Comparison of ENCODE assay signal across 9 cellular contexts in the genomic region with DNA sequence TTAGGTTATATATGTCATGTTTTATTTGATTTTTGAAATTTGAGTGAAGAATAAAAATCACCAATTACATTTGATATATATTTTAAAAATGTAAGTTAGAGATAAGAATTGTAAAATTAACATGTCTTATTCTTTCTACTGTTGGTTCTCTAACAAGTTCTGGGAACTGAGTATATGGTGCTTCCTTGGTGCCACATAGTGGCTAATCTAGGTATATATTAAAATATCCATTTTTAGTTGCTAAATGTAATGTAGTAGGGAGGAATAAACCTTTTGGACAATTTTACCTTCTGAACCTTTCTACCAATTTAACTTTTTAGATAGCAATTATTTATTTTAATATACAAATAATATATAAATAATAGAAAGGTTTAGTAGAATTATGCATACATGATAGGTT. TPM values are rescaled to one million over a fixed set of nuclear protein-coding genes. Genes with fewer than 3 reads are reported as not detected.
DNase-seq lines count a peak whose midpoint lies in the region; FAIRE-seq and TF ChIP-seq lines count a peak whose summit lies in the region.
"Had no signal": no experiment of that assay in that cellular context is flagged by ENCODE, and none has a peak within 500 bp of the region (broad histone marks: within the 10 kb centered on the region; RNA-seq: fewer than 3 reads in every experiment).

No MANE protein-coding gene starts in this region.

- H3K4me3 ChIP-seq in HFF-Myc (replicated peaks; ENCODE audit: low read depth, low read length) (no peak overlapping the region), brain microvascular endothelial cell (ENCODE audit: low read depth, low read length) (no peak overlapping the region), lower leg skin (ENCODE audit: low read depth, poor library complexity, severe bottlenecking) (no peak overlapping the region)
- H3K4me3 ChIP-seq: BLaER1 had no signal

- DNase-seq in NCI-H2029 (lab: John Stamatoyannopoulos, UW) = peak; percentile 13
- DNase-seq in NCI-H2029 treated with DMSO at 0.1 percent for 48 hours (lab: John Stamatoyannopoulos, UW) = no peak
- DNase-seq in HFF-Myc (ENCODE audit: extremely low read depth, low read depth) = no peak
- DNase-seq in NCI-H1694 (lab: John Stamatoyannopoulos, UW) = peak; percentile 41
- DNase-seq in brain microvascular endothelial cell = no peak
- DNase-seq in lung microvascular endothelial cell (ENCODE audit: low read depth in 2 of 2) = peak; percentile 54 to 59
- no peak for DNase-seq in GM12891 (ENCODE audit: insufficient read length, low spot score)
- no peak for DNase-seq in lower leg skin (ENCODE audit: low spot score in 2 of 2)

- no peak for FAIRE-seq in GM12891 (lab: Jason Lieb, UNC)

- intact Hi-C loops in lower leg skin (cut with DNase I; ENCODE audit: low total_unique reads) = no loop called here

- no peaks in the 10 kb centered on the region for H3K27me3 ChIP-seq in brain microvascular endothelial cell (replicated peaks)
- H3K27me3 ChIP-seq: BLaER1 had no signal

- H3K27ac ChIP-seq in brain microvascular endothelial cell = no peak overlapping the region
- H3K27ac ChIP-seq: BLaER1 had no signal

- H3K36me3 ChIP-seq in brain microvascular endothelial cell (replicated peaks) = no peaks in the 10 kb centered on the region
- H3K36me3 ChIP-seq: BLaER1 had no signal

- TF ChIP-seq POLR2A in GM12891 (IDR thresholded peaks at IDR 0.05; ENCODE audit: low read depth, low read length) (no peak), lower leg skin (IDR thresholded peaks at IDR 0.05) (no peak)

- TF ChIP-seq CTCF in HFF-Myc (IDR thresholded peaks at IDR 0.05; ENCODE audit: low read depth, low read length, missing control alignments) = peak; percentile 20
- TF ChIP-seq CTCF in brain microvascular endothelial cell (IDR thresholded peaks at IDR 0.05; ENCODE audit: low read depth, low read length, missing control alignments) = peak; percentile 20
- no peak for TF ChIP-seq CTCF in lower leg skin (IDR thresholded peaks at IDR 0.05)

- in situ Hi-C loops in brain microvascular endothelial cell (cut with HindIII; ENCODE audit: low pct_ligation_motif_present, low sequenced_read_pairs) = no loop called here

TF ChIP-seq in GM12891, 5 proteins besides CTCF, POLR2A, EP300 and RAD21:
- TF ChIP-seq PAX5 (IDR thresholded peaks at IDR 0.05; ENCODE audit: insufficient read depth, low read length, severe bottlenecking) (no peak), POU2F2 (IDR thresholded peaks at IDR 0.05; ENCODE audit: low read depth, low read length) (no peak), SPI1 (IDR thresholded peaks at IDR 0.05; ENCODE audit: low read depth, low read length) (no peak), POLR2AphosphoS5 (IDR thresholded peaks at IDR 0.05; ENCODE audit: low read depth, low read length) (no peak), TAF1 (IDR thresholded peaks at IDR 0.05; ENCODE audit: low read depth, low read length) (no peak)

RNA-seq across cellular contexts. Expression of a gene that starts 17.5 kb away (rescaled TPM):
- total RNA-seq in lung microvascular endothelial cell (0.40 and 0.44 TPM in 2 replicates), lower leg skin (1 to 10 TPM; 1.3 to 3.7 (median 3.4) TPM)
- 0.41 TPM for polyA plus RNA-seq in GM12891 (2012; ENCODE audit: low read depth, missing spikeins)

RNA-seq across cellular contexts. Expression of a gene that starts 50.9 kb away (rescaled TPM):
- total RNA-seq in lung microvascular endothelial cell (under 0.01 and 2.0 TPM in 2 replicates), lower leg skin (1 to 10 TPM; 2.7 to 7.9 (median 5.3) TPM)
- 0.05 TPM for polyA plus RNA-seq in GM12891 (2012; ENCODE audit: low read depth, missing spikeins)

RNA-seq across cellular contexts. Expression of a gene that starts 58.7 kb away (rescaled TPM):
- total RNA-seq in lung microvascular endothelial cell (not detected in 2 replicates), lower leg skin (not detected)
- polyA plus RNA-seq in GM12891 (2012; ENCODE audit: low read depth, missing spikeins) = not detected

Comparison
In these comparisons a context has a peak if more than half of its experiments do, and no peak if none do; other contexts are left out.
1. DNase-seq: peak in NCI-H2029 (single experiment), NCI-H1694 (single experiment) and lung microvascular endothelial cell (2 of 2); none in NCI-H2029 treated with DMSO at 0.1 percent for 48 hours (single experiment), HFF-Myc (single experiment), brain microvascular endothelial cell (single experiment), GM12891 (single experiment) and lower leg skin (0 of 2).
2. CTCF ChIP-seq: peak in HFF-Myc (single experiment) and brain microvascular endothelial cell (single experiment); none in lower leg skin (0 of 3).